ENCODE assay signal across 14 cellular contexts in the genomic region with DNA sequence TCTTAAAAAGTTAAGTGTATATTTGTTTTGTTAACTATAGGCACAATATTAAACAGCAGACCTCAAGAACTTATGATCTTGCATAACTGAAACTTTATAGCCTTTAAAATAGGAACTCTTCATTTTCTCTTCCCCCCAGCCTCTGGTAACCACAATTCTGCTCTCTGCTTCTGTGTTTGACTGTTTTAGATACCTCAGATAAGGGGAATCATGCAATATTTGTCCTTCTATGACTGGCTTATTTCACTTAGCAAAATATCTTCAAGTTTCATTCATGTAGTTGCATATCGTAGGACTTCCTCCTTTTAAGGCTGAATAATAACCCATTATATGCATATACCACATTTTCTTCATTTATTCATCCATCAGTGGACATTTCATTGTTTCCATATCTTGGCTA.
DNase-seq lines count a peak whose midpoint lies in the region; ATAC-seq and TF ChIP-seq lines count a peak whose summit lies in the region.
"Had no signal": no experiment of that assay in that cellular context is flagged by ENCODE, and none has a peak within 500 bp of the region (broad histone marks: within the 10 kb centered on the region; RNA-seq: fewer than 3 reads in every experiment).

No MANE protein-coding gene starts in this region.

- no peaks in the 10 kb centered on the region for H3K4me1 ChIP-seq in heart right ventricle
- H3K4me1 ChIP-seq: prostate gland had no signal

- no peaks in the 10 kb centered on the region for H3K27me3 ChIP-seq in heart right ventricle

- peak; percentile 2 for DNase-seq in GM12864 (ENCODE audit: low read depth)
- DNase-seq in NOMO-1 treated with dmso at 0.1 percent for 144 hours (lab: John Stamatoyannopoulos, UW; ENCODE audit: unreplicated experiment) = peak; percentile 56
- DNase-seq in cerebellar nuclear complex (lab: John Stamatoyannopoulos, UW) = no peak
- no peak for DNase-seq in DMS153 treated with DMSO at 0.1 percent for 48 hours (lab: John Stamatoyannopoulos, UW; ENCODE audit: unreplicated experiment)
- no peak for DNase-seq in heart right ventricle
- DNase-seq: activated B cell treated with CpG ODN at 0.5 μM for 24 hours, activated T-cell treated with anti-CD3 and anti-CD28 coated beads for 4 hours, HFFc6, NCI-H1436 treated with DMSO at 0.1 percent for 48 hours had no signal

- 51 to 67% methylated on average over 1 of the region's 1 CpG for WGBS in heart right ventricle, 2 donors

- ATAC-seq in GM21367 (IDR thresholded peaks at IDR 0.05; ENCODE audit: unreplicated experiment) (peak; percentile 49), HG03095 (IDR thresholded peaks at IDR 0.05; ENCODE audit: unreplicated experiment) (peak; percentile 85), esophagus mucosa (no peak), heart right ventricle (no peak)
- ATAC-seq: SK-N-SH treated with all-trans-retinoic acid at 6 μM for 48 hours had no signal

- H3K4me3 ChIP-seq in GM12864 (ENCODE audit: low read depth, low read length) (no peak overlapping the region), heart right ventricle (no peak overlapping the region)
- H3K4me3 ChIP-seq: prostate gland had no signal

- H3K9me3 ChIP-seq in heart right ventricle = peaks cover 0 to 38% (median 18%) of the 10 kb centered on the region in 11 donors
- H3K9me3 ChIP-seq: prostate gland had no signal

- no peaks in the 10 kb centered on the region for H3K36me3 ChIP-seq in heart right ventricle
- H3K36me3 ChIP-seq: prostate gland had no signal

- H3K27ac ChIP-seq in heart right ventricle = no peak overlapping the region
- H3K27ac ChIP-seq: prostate gland had no signal

- intact Hi-C loops in heart right ventricle (cut with DNase I) = no loop called here

- TF ChIP-seq CTCF in GM12864 (IDR thresholded peaks at IDR 0.05; ENCODE audit: low read depth, low read length, missing control alignments) (no peak), heart right ventricle (IDR thresholded peaks at IDR 0.05) (no peak)

Comparison
In these comparisons a context has a peak if more than half of its experiments do, and no peak if none do; other contexts are left out.
1. DNase-seq: peak in GM12864 (single experiment) and NOMO-1 treated with dmso at 0.1 percent for 144 hours (single experiment); none in cerebellar nuclear complex (0 of 2), DMS153 treated with DMSO at 0.1 percent for 48 hours (single experiment) and heart right ventricle (0 of 2).
2. ATAC-seq: peak in GM21367 (single experiment) and HG03095 (single experiment); none in esophagus mucosa (single experiment) and heart right ventricle (0 of 8).